Comparison of ENCODE assay signal across 10 cellular contexts in the genomic region with DNA sequence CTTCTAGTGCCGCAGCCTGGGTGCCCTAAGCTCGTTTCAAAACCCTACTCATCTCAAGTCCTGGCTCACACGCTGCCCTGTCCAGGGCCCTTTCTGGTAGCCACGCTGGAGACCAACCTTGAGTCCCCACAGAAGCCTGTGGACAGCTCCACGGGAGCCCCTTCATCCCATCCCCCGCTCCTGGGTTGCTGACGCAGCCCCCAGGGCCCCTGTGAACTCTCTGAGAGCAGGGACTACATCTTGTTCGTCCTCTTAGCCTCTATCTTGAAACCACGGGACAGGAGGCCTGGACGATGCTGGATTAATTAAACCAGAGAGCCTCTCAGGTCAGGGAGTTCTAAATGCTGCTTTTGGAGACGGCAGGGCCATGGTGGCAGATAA. TPM values are rescaled to one million over a fixed set of nuclear protein-coding genes. Genes with fewer than 3 reads are reported as not detected.
DNase-seq lines count a peak whose midpoint lies in the region; ATAC-seq, FAIRE-seq and TF ChIP-seq lines count a peak whose summit lies in the region.
"Had no signal": no experiment of that assay in that cellular context is flagged by ENCODE, and none has a peak within 500 bp of the region (broad histone marks: within the 10 kb centered on the region; RNA-seq: fewer than 3 reads in every experiment).

No MANE protein-coding gene starts in this region.

- H3K27me3 ChIP-seq in left lung, result no peaks in the 10 kb centered on the region
- H3K27me3 ChIP-seq in stomach smooth muscle (ENCODE audit: control insufficient read depth in 1 of 2, insufficient read depth in 2 of 2, low read length in 2 of 2), result no peaks in the 10 kb centered on the region

- no peak overlapping the region for H3K4me3 Mint-ChIP-seq in central memory CD8-positive, alpha-beta T cell

- TF ChIP-seq CTCF in left lung (IDR thresholded peaks at IDR 0.05), result no peak
- no peak for TF ChIP-seq CTCF in GM13976 (IDR thresholded peaks at IDR 0.05; ENCODE audit: borderline replicate concordance, control extremely low read depth, extremely low read depth, insufficient read depth, missing control alignments)

- H3K27ac ChIP-seq in left lung (peak overlapping the region; percentile 85 to 94), stomach smooth muscle (ENCODE audit: low read length) (peak overlapping the region; percentile 94)

- H3K36me3 Mint-ChIP-seq in central memory CD8-positive, alpha-beta T cell (ENCODE audit: insufficient read depth), result peaks cover 9% of the 10 kb centered on the region

- intact Hi-C loops in left lung (cut with DNase I), result no loop called here

- H3K9me3 Mint-ChIP-seq in central memory CD8-positive, alpha-beta T cell, result no peaks in the 10 kb centered on the region

- ATAC-seq in central memory CD8-positive, alpha-beta T cell (replicated peaks; ENCODE audit: extremely low read depth, poor library complexity, severe bottlenecking), result no peak
- ATAC-seq in left lung (no peak), GM18909 (IDR thresholded peaks at IDR 0.05; ENCODE audit: poor library complexity, unreplicated experiment) (no peak), GM21360 (IDR thresholded peaks at IDR 0.05; ENCODE audit: unreplicated experiment) (no peak)

- peak overlapping the region; percentile 52 for H3K27ac Mint-ChIP-seq in central memory CD8-positive, alpha-beta T cell (ENCODE audit: low read depth)

- H3K4me3 ChIP-seq in left lung (no peak overlapping the region), stomach smooth muscle (ENCODE audit: low read length in 2 of 2) (peak overlapping the region; percentile 38 to 67)

- no peaks in the 10 kb centered on the region for H3K27me3 Mint-ChIP-seq in central memory CD8-positive, alpha-beta T cell

- peaks cover 81% of the 10 kb centered on the region for H3K4me1 Mint-ChIP-seq in central memory CD8-positive, alpha-beta T cell

- in situ Hi-C loops in GM13976 (cut with MboI; ENCODE audit: low sequenced_read_pairs, unreplicated experiment), result no loop called here

- H3K4me1 ChIP-seq in left lung (peaks cover 73 to 99% of the 10 kb centered on the region in 2 donors), stomach smooth muscle (ENCODE audit: control insufficient read depth, insufficient read depth, low read length) (peaks cover 80% of the 10 kb centered on the region)

- no peak for FAIRE-seq in GM19239 (lab: Jason Lieb, UNC)

- peaks cover 0 to 30% of the 10 kb centered on the region in 2 donors for H3K36me3 ChIP-seq in left lung
- peaks cover 9 to 16% of the 10 kb centered on the region in 2 donors for H3K36me3 ChIP-seq in stomach smooth muscle (ENCODE audit: control insufficient read depth in 2 of 2, insufficient read depth in 2 of 2, low read length in 2 of 2)

- H3K9me3 ChIP-seq in left lung, result no peaks in the 10 kb centered on the region
- H3K9me3 ChIP-seq in stomach smooth muscle (ENCODE audit: control insufficient read depth in 2 of 2, low read length in 2 of 2), result no peaks in the 10 kb centered on the region

- peak overlapping the region; percentile 55 to 77 for H3K9ac ChIP-seq in stomach smooth muscle (ENCODE audit: low read length in 2 of 2)

- no peak for TF ChIP-seq RAD21 in Ishikawa (IDR thresholded peaks at IDR 0.05; ENCODE audit: low read depth)

- TF ChIP-seq EP300 in Ishikawa (IDR thresholded peaks at IDR 0.05; ENCODE audit: borderline replicate concordance), result no peak

- DNase-seq in central memory CD8-positive, alpha-beta T cell (ENCODE audit: low spot score in 2 of 2), result no peak
- DNase-seq in left lung, result no peak
- DNase-seq in GM19239 (ENCODE audit: insufficient read length, low spot score), result no peak
- no peak for DNase-seq in GM13976 (ENCODE audit: low spot score)
- DNase-seq: activated T-cell treated with anti-CD3 and anti-CD28 coated beads, Interleukin-2, amount 50 U/mL, for 1 hour; KBM-7 had no signal

TF ChIP-seq in Ishikawa, 13 proteins besides CTCF, POLR2A, EP300 and RAD21:
- TF ChIP-seq TCF12 (IDR thresholded peaks at IDR 0.05; ENCODE audit: low read depth), result no peak
- TF ChIP-seq CEBPB (IDR thresholded peaks at IDR 0.05), result no peak
- no peak for TF ChIP-seq USF1 (IDR thresholded peaks at IDR 0.05)
- TF ChIP-seq FOXM1 (IDR thresholded peaks at IDR 0.05; ENCODE audit: borderline replicate concordance, low read depth), result no peak
- no peak for TF ChIP-seq TEAD4 (IDR thresholded peaks at IDR 0.05)
- no peak for TF ChIP-seq YY1 (IDR thresholded peaks at IDR 0.05; ENCODE audit: low read depth)
- TF ChIP-seq ZBTB7A (IDR thresholded peaks at IDR 0.05; ENCODE audit: low read depth), result no peak
- TF ChIP-seq, protein P1, sequence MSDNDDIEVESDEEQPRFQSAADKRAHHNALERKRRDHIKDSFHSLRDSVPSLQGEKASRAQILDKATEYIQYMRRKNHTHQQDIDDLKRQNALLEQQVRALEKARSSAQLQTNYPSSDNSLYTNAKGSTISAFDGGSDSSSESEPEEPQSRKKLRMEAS (IDR thresholded peaks at IDR 0.05), result no peak; the same call in 1 of the 2 replicates
- peak; percentile 55 for TF ChIP-seq REST (IDR thresholded peaks at IDR 0.05; ENCODE audit: low read depth)
- 0 out of 2 replicates have a peak, but pooled peaks have one; percentile 2 for TF ChIP-seq NFIC (IDR thresholded peaks at IDR 0.05)
- TF ChIP-seq TAF1 (IDR thresholded peaks at IDR 0.05; ENCODE audit: low read depth), result 0 out of 2 replicates have a peak, but pooled peaks have one; percentile 19
- no peak for TF ChIP-seq CREB1 (IDR thresholded peaks at IDR 0.05; ENCODE audit: low read depth)
- TF ChIP-seq EGR1 (IDR thresholded peaks at IDR 0.05), result no peak
TF ChIP-seq in Ishikawa: peak in this region for 3.

RNA-seq across cellular contexts. Expression of gene MLLT1, which starts 7.4 kb away (rescaled TPM):
- total RNA-seq in left lung, result 10 to 100 TPM; 69.3 to 71.3 TPM

Comparison
In these comparisons a context has a peak if more than half of its experiments do, and no peak if none do; other contexts are left out.
1. H3K4me3 ChIP-seq: peak in stomach smooth muscle (2 of 2); none in left lung (0 of 2).